In genomic region chr12:59113831-59114273, GRCh38 we compare ENCODE assay signal across 8 cellular contexts.
DNase-seq lines count a peak whose midpoint lies in the region; ATAC-seq, FAIRE-seq and TF ChIP-seq lines count a peak whose summit lies in the region.

No MANE protein-coding gene starts in this region.

- H3K27ac Mint-ChIP-seq in activated CD4-positive, alpha-beta T cell treated with anti-CD3 and anti-CD28 coated beads for 36 hours: no peak overlapping the region

- H3K27me3 Mint-ChIP-seq in activated CD4-positive, alpha-beta T cell treated with anti-CD3 and anti-CD28 coated beads for 36 hours: peaks cover 2% of the 10 kb centered on the region

- CTCF ChIA-PET in activated CD4-positive, alpha-beta T cell treated with anti-CD3 and anti-CD28 coated beads for 36 hours (lab: Charles Lee): interaction anchor here (0.6 to 3.4 kb wide), 2 partner anchors 37 to 572 kb away, joined by 3 to 16 read pairs; no protein-coding TSS in a partner anchor

- H3K9me3 Mint-ChIP-seq in activated CD4-positive, alpha-beta T cell treated with anti-CD3 and anti-CD28 coated beads for 36 hours (ENCODE audit: low read depth): no peaks in the 10 kb centered on the region

- ATAC-seq in GM19395 (IDR thresholded peaks at IDR 0.05; ENCODE audit: unreplicated experiment): peak; percentile 92
- ATAC-seq in HG03354 (IDR thresholded peaks at IDR 0.05; ENCODE audit: poor library complexity, severe bottlenecking, unreplicated experiment): peak; percentile 93
- ATAC-seq in activated CD4-positive, alpha-beta T cell treated with anti-CD3 and anti-CD28 coated beads for 36 hours: peak; percentile 53

- POLR2A ChIA-PET in activated CD4-positive, alpha-beta T cell treated with anti-CD3 and anti-CD28 coated beads for 36 hours (lab: Charles Lee): no interaction called here

- intact Hi-C loops in activated CD4-positive, alpha-beta T cell treated with anti-CD3 and anti-CD28 coated beads for 36 hours (cut with DNase I, micrococcal nuclease): loop anchor here (1.0 kb wide), 1 partner anchor 36 kb away; no protein-coding TSS in a partner anchor

- DNase-seq in D721Med (ENCODE audit: insufficient read length, low spot score) (peak; percentile 17), NCI-H2171 treated with DMSO at 0.1 percent for 48 hours (lab: John Stamatoyannopoulos, UW) (peak; percentile 87), fibroblast of the aortic adventitia (ENCODE audit: low read depth) (peak; percentile 90), occipital lobe (lab: John Stamatoyannopoulos, UW) (peak; percentile 57), DMS79 treated with DMSO at 0.1 percent for 48 hours (lab: John Stamatoyannopoulos, UW) (no peak)
- DNase-seq in activated CD4-positive, alpha-beta T cell treated with anti-CD3 and anti-CD28 coated beads for 36 hours: peak; percentile 80

- no peak overlapping the region for H3K4me3 Mint-ChIP-seq in activated CD4-positive, alpha-beta T cell treated with anti-CD3 and anti-CD28 coated beads for 36 hours

- TF ChIP-seq CTCF in D721Med (IDR thresholded peaks at IDR 0.05; ENCODE audit: insufficient read depth, missing control alignments) (peak; percentile 92), fibroblast of the aortic adventitia (IDR thresholded peaks at IDR 0.05; ENCODE audit: insufficient read depth, low read length) (peak; percentile 96)

- no peaks in the 10 kb centered on the region for H3K36me3 Mint-ChIP-seq in activated CD4-positive, alpha-beta T cell treated with anti-CD3 and anti-CD28 coated beads for 36 hours (ENCODE audit: low read depth)

- no peak overlapping the region for H3K4me3 ChIP-seq in fibroblast of the aortic adventitia (ENCODE audit: low read depth, low read length)

- H3K4me1 Mint-ChIP-seq in activated CD4-positive, alpha-beta T cell treated with anti-CD3 and anti-CD28 coated beads for 36 hours: no peaks in the 10 kb centered on the region

- no peak for FAIRE-seq in D721Med (lab: Jason Lieb, UNC)
